Comparison of ENCODE assay signal across 19 cellular contexts in genomic region chr6:82910394-82910793, GRCh38.
DNase-seq lines count a peak whose midpoint lies in the region; ATAC-seq, FAIRE-seq and TF ChIP-seq lines count a peak whose summit lies in the region.
"Had no signal": no experiment of that assay in that cellular context is flagged by ENCODE, and none has a peak within 500 bp of the region (broad histone marks: within the 10 kb centered on the region; RNA-seq: fewer than 3 reads in every experiment).

No MANE protein-coding gene starts in this region.

- H3K4me3 ChIP-seq in GM23338 (no peak overlapping the region), astrocyte (ENCODE audit: insufficient read depth, low read depth, low read length) (no peak overlapping the region), hepatocyte (no peak overlapping the region), neural progenitor cell (no peak overlapping the region), coronary artery (no peak overlapping the region)
- H3K4me3 ChIP-seq: BLaER1 treated with 17β-estradiol and CSF1 and Interleukin-3, amounts not matched to agents 10 nM and 100 nM; GM12878; HAP-1 had no signal

- H3K27ac ChIP-seq in GM23338 (ENCODE audit: low read depth) (no peak overlapping the region), astrocyte (ENCODE audit: low read depth, low read length) (no peak overlapping the region), hepatocyte (peak overlapping the region; percentile 24), neural progenitor cell (no peak overlapping the region), coronary artery (no peak overlapping the region)
- H3K27ac ChIP-seq: BLaER1 treated with 17β-estradiol and CSF1 and Interleukin-3, amounts not matched to agents 10 nM and 100 nM; HL-60 had no signal

- no peaks in the 10 kb centered on the region for H3K36me3 ChIP-seq in GM23338 (ENCODE audit: insufficient read depth)
- no peaks in the 10 kb centered on the region for H3K36me3 ChIP-seq in astrocyte (ENCODE audit: insufficient read depth, low read length)
- H3K36me3 ChIP-seq in hepatocyte (replicated peaks; ENCODE audit: insufficient read depth, low read depth) = no peaks in the 10 kb centered on the region
- H3K36me3 ChIP-seq in neural progenitor cell = no peaks in the 10 kb centered on the region
- H3K36me3 ChIP-seq: BLaER1 treated with 17β-estradiol and CSF1 and Interleukin-3, amounts not matched to agents 10 nM and 100 nM; HAP-1 had no signal

- DNase-seq in GM23338 (ENCODE audit: low spot score) (no peak), astrocyte (ENCODE audit: low read depth) (no peak), hepatocyte (ENCODE audit: low spot score) (no peak), neural progenitor cell (ENCODE audit: low spot score) (peak; percentile 13), coronary artery (ENCODE audit: low spot score) (no peak), NCI-H2107 (lab: John Stamatoyannopoulos, UW) (no peak), NCI-H2081 treated with DMSO at 0.1 percent for 48 hours (lab: John Stamatoyannopoulos, UW) (no peak), A172 (ENCODE audit: low spot score) (no peak)
- DNase-seq: 8988T; Calu3; CD8-positive, alpha-beta T cell; DMS79 treated with DMSO at 0.1 percent for 48 hours; GF-D8 had no signal

- no peaks in the 10 kb centered on the region for H3K27me3 Mint-ChIP-seq in GM23338 (ENCODE audit: insufficient read depth, low read depth, poor library complexity)
- H3K27me3 Mint-ChIP-seq in astrocyte (ENCODE audit: low read depth, unreplicated experiment) = no peaks in the 10 kb centered on the region
- H3K27me3 Mint-ChIP-seq in neural progenitor cell (ENCODE audit: insufficient read depth, low read depth) = no peaks in the 10 kb centered on the region
- H3K27me3 Mint-ChIP-seq: B cell had no signal

- 28% methylated on average over 1 of the region's 1 CpG for WGBS in hepatocyte (ENCODE audit: low lambda C conversion rate, missing lambda C conversion rate)

- H3K27me3 ChIP-seq in GM23338 (ENCODE audit: insufficient read depth) = no peaks in the 10 kb centered on the region
- H3K27me3 ChIP-seq in astrocyte (ENCODE audit: insufficient read depth, low read length) = no peaks in the 10 kb centered on the region
- H3K27me3 ChIP-seq in hepatocyte = no peaks in the 10 kb centered on the region
- H3K27me3 ChIP-seq in neural progenitor cell = no peaks in the 10 kb centered on the region
- H3K27me3 ChIP-seq: BLaER1 treated with 17β-estradiol and CSF1 and Interleukin-3, amounts not matched to agents 10 nM and 100 nM had no signal

- H3K36me3 Mint-ChIP-seq in GM23338 (ENCODE audit: low read depth) (no peaks in the 10 kb centered on the region), astrocyte (ENCODE audit: low read depth, unreplicated experiment) (peaks cover 1% of the 10 kb centered on the region), neural progenitor cell (peaks cover 9% of the 10 kb centered on the region)

- H3K9ac ChIP-seq in astrocyte (ENCODE audit: low read length) (no peak overlapping the region), neural progenitor cell (no peak overlapping the region)
- H3K9ac ChIP-seq: BLaER1 treated with 17β-estradiol and CSF1 and Interleukin-3, amounts not matched to agents 10 nM and 100 nM had no signal

- H3K9me2 ChIP-seq in GM23338 (ENCODE audit: insufficient read depth) (no peaks in the 10 kb centered on the region), hepatocyte (replicated peaks; ENCODE audit: insufficient read depth) (no peaks in the 10 kb centered on the region)

- no peak overlapping the region for H2AFZ ChIP-seq in GM23338
- no peak overlapping the region for H2AFZ ChIP-seq in astrocyte (ENCODE audit: low read depth, low read length)
- H2AFZ ChIP-seq in hepatocyte = no peak overlapping the region
- H2AFZ ChIP-seq in neural progenitor cell (replicated peaks) = no peak overlapping the region

- no peak overlapping the region for H3K4me3 Mint-ChIP-seq in GM23338
- H3K4me3 Mint-ChIP-seq in astrocyte (ENCODE audit: unreplicated experiment) = no peak overlapping the region
- H3K4me3 Mint-ChIP-seq in neural progenitor cell = no peak overlapping the region
- H3K4me3 Mint-ChIP-seq: B cell; CD8-positive, alpha-beta T cell had no signal

- H3K9me3 ChIP-seq in astrocyte (ENCODE audit: insufficient read depth, low read depth, low read length) (no peaks in the 10 kb centered on the region), hepatocyte (ENCODE audit: low read depth) (no peaks in the 10 kb centered on the region), neural progenitor cell (ENCODE audit: low read depth) (no peaks in the 10 kb centered on the region)
- H3K9me3 ChIP-seq: BLaER1 treated with 17β-estradiol and CSF1 and Interleukin-3, amounts not matched to agents 10 nM and 100 nM; HAP-1 had no signal

- no peaks in the 10 kb centered on the region for H4K20me1 ChIP-seq in GM23338 (replicated peaks; ENCODE audit: insufficient read depth)
- no peaks in the 10 kb centered on the region for H4K20me1 ChIP-seq in astrocyte (ENCODE audit: insufficient read depth, low read length)
- no peaks in the 10 kb centered on the region for H4K20me1 ChIP-seq in hepatocyte (ENCODE audit: insufficient read depth, poor library complexity, severe bottlenecking)
- no peaks in the 10 kb centered on the region for H4K20me1 ChIP-seq in neural progenitor cell (ENCODE audit: low read depth)
- H4K20me1 ChIP-seq: BLaER1 treated with 17β-estradiol and CSF1 and Interleukin-3, amounts not matched to agents 10 nM and 100 nM had no signal

- H3K9me3 Mint-ChIP-seq in GM23338 (no peaks in the 10 kb centered on the region), astrocyte (ENCODE audit: unreplicated experiment) (no peaks in the 10 kb centered on the region), neural progenitor cell (no peaks in the 10 kb centered on the region)
- H3K9me3 Mint-ChIP-seq: CD8-positive, alpha-beta T cell had no signal

- TF ChIP-seq CTCF in GM23338 (conservative IDR thresholded peaks at IDR 0.05; ENCODE audit: low read depth in 2 of 2) (no peak), astrocyte (IDR thresholded peaks at IDR 0.05; ENCODE audit: insufficient read depth, low read depth, low read length) (no peak), hepatocyte (IDR thresholded peaks at IDR 0.05; ENCODE audit: poor library complexity) (no peak), neural progenitor cell (IDR thresholded peaks at IDR 0.05) (no peak), coronary artery (IDR thresholded peaks at IDR 0.05) (no peak)

- H3K4me1 Mint-ChIP-seq in GM23338 = 0 out of 3 replicates have a peak, but pooled peaks cover 3% of the 10 kb centered on the region
- peaks cover 39% of the 10 kb centered on the region for H3K4me1 Mint-ChIP-seq in astrocyte (ENCODE audit: low read depth, unreplicated experiment)
- H3K4me1 Mint-ChIP-seq in neural progenitor cell = peaks cover 64% of the 10 kb centered on the region
- H3K4me1 Mint-ChIP-seq: B cell had no signal

- no peaks in the 10 kb centered on the region for H3K79me2 ChIP-seq in GM23338 (replicated peaks; ENCODE audit: insufficient read depth)
- no peaks in the 10 kb centered on the region for H3K79me2 ChIP-seq in astrocyte (ENCODE audit: insufficient read depth, low read length)
- no peaks in the 10 kb centered on the region for H3K79me2 ChIP-seq in hepatocyte
- H3K79me2 ChIP-seq in neural progenitor cell (ENCODE audit: low read depth) = no peaks in the 10 kb centered on the region

- ATAC-seq in GM23338 = peak; percentile 32; the same call in 2 of the 3 replicates
- ATAC-seq: CD8-positive, alpha-beta T cell; GM12878 had no signal

- no peak for FAIRE-seq in astrocyte (lab: Jason Lieb, UNC)
- FAIRE-seq: GM12878, GM19239 had no signal

- no peak overlapping the region for H3K27ac Mint-ChIP-seq in GM23338
- H3K27ac Mint-ChIP-seq in astrocyte (ENCODE audit: unreplicated experiment) = peak overlapping the region; percentile 50
- H3K27ac Mint-ChIP-seq in neural progenitor cell = peak overlapping the region; percentile 96
- H3K27ac Mint-ChIP-seq: B cell; CD8-positive, alpha-beta T cell had no signal

- H3K4me2 ChIP-seq in GM23338 (no peak overlapping the region), astrocyte (ENCODE audit: low read length) (no peak overlapping the region), hepatocyte (no peak overlapping the region), neural progenitor cell (no peak overlapping the region)
- H3K4me2 ChIP-seq: BLaER1 treated with 17β-estradiol and CSF1 and Interleukin-3, amounts not matched to agents 10 nM and 100 nM had no signal

- H3F3A ChIP-seq in GM23338 (replicated peaks; ENCODE audit: low read depth) (no peaks in the 10 kb centered on the region), neural progenitor cell (ENCODE audit: low read depth) (peaks cover 6% of the 10 kb centered on the region)

- H3K4me1 ChIP-seq in GM23338 (ENCODE audit: insufficient read depth) (no peaks in the 10 kb centered on the region), astrocyte (ENCODE audit: insufficient read depth, low read length) (peaks cover 4% of the 10 kb centered on the region), hepatocyte (ENCODE audit: insufficient read depth) (peaks cover 27% of the 10 kb centered on the region), neural progenitor cell (peaks cover 45% of the 10 kb centered on the region)
- H3K4me1 ChIP-seq: BLaER1 treated with 17β-estradiol and CSF1 and Interleukin-3, amounts not matched to agents 10 nM and 100 nM; HAP-1 had no signal

TF ChIP-seq in GM23338, 12 proteins besides CTCF, POLR2A, EP300 and RAD21 (continues in another document):
- TF ChIP-seq POLR2AphosphoS5 (IDR thresholded peaks at IDR 0.05; ENCODE audit: low read depth) (no peak), JUNB (IDR thresholded peaks at IDR 0.05; ENCODE audit: unreplicated experiment) (no peak)
